In genomic region chr14:102215071-102215470, GRCh38 we compare ENCODE assay signal across 9 cellular contexts.
DNase-seq lines count a peak whose midpoint lies in the region; ATAC-seq and TF ChIP-seq lines count a peak whose summit lies in the region.
"Had no signal": no experiment of that assay in that cellular context is flagged by ENCODE, and none has a peak within 500 bp of the region (broad histone marks: within the 10 kb centered on the region; RNA-seq: fewer than 3 reads in every experiment).

No MANE protein-coding gene starts in this region.

- peaks cover 74% of the 10 kb centered on the region for H3K4me1 Mint-ChIP-seq in nephron progenitor cell
- H3K4me1 Mint-ChIP-seq in activated CD4-positive, alpha-beta T cell treated with anti-CD3 and anti-CD28 coated beads, Interleukin-2, amount 10 ng/mL, durations not matched to agents 7 days and 5 days: no peaks in the 10 kb centered on the region

- DNase-seq in Right ventricle myocardium inferior (ENCODE audit: missing footprints) (no peak), cardiac septum (ENCODE audit: low spot score) (no peak), fibroblast of pulmonary artery (ENCODE audit: low read depth) (peak; percentile 79), nephron progenitor cell (no peak), NCI-H128 (lab: John Stamatoyannopoulos, UW; ENCODE audit: unreplicated experiment) (no peak)
- no peak for DNase-seq in stimulated activated CD4-positive, alpha-beta T cell treated with anti-CD3 and anti-CD28 coated beads, Interleukin-4, amount 100 ng/mL, for 4 hours
- no peak for DNase-seq in activated CD4-positive, alpha-beta T cell treated with anti-CD3 and anti-CD28 coated beads, Interleukin-2, amount 10 ng/mL, durations not matched to agents 7 days and 5 days
- DNase-seq: stomach had no signal

- H3K4me3 Mint-ChIP-seq in nephron progenitor cell: no peak overlapping the region
- H3K4me3 Mint-ChIP-seq in activated CD4-positive, alpha-beta T cell treated with anti-CD3 and anti-CD28 coated beads, Interleukin-2, amount 10 ng/mL, durations not matched to agents 7 days and 5 days: no peak overlapping the region

- peak; percentile 75 for ATAC-seq in Right ventricle myocardium inferior
- no peak for ATAC-seq in HG03045 (IDR thresholded peaks at IDR 0.05; ENCODE audit: unreplicated experiment)

- no peaks in the 10 kb centered on the region for H3K9me3 Mint-ChIP-seq in nephron progenitor cell
- H3K9me3 Mint-ChIP-seq in activated CD4-positive, alpha-beta T cell treated with anti-CD3 and anti-CD28 coated beads, Interleukin-2, amount 10 ng/mL, durations not matched to agents 7 days and 5 days: no peaks in the 10 kb centered on the region

- peak overlapping the region; percentile 58 for H3K27ac Mint-ChIP-seq in nephron progenitor cell
- no peak overlapping the region for H3K27ac Mint-ChIP-seq in activated CD4-positive, alpha-beta T cell treated with anti-CD3 and anti-CD28 coated beads, Interleukin-2, amount 10 ng/mL, durations not matched to agents 7 days and 5 days

- TF ChIP-seq CTCF in fibroblast of pulmonary artery (IDR thresholded peaks at IDR 0.05; ENCODE audit: low read length, missing control alignments) (no peak), nephron progenitor cell (IDR thresholded peaks at IDR 0.05) (no peak)

- POLR2A ChIA-PET in activated CD4-positive, alpha-beta T cell treated with anti-CD3 and anti-CD28 coated beads, Interleukin-2, amount 10 ng/mL, durations not matched to agents 7 days and 5 days (lab: Charles Lee): no interaction called here

- CTCF ChIA-PET in activated CD4-positive, alpha-beta T cell treated with anti-CD3 and anti-CD28 coated beads, Interleukin-2, amount 10 ng/mL, durations not matched to agents 7 days and 5 days (lab: Charles Lee): interaction anchor here (1.3 kb wide), 1 partner anchor 11 kb away, joined by 3 read pairs; no protein-coding TSS in a partner anchor

- H3K27me3 Mint-ChIP-seq in nephron progenitor cell (ENCODE audit: low read depth, poor library complexity): no peaks in the 10 kb centered on the region
- no peaks in the 10 kb centered on the region for H3K27me3 Mint-ChIP-seq in activated CD4-positive, alpha-beta T cell treated with anti-CD3 and anti-CD28 coated beads, Interleukin-2, amount 10 ng/mL, durations not matched to agents 7 days and 5 days

- H3K4me3 ChIP-seq in fibroblast of pulmonary artery (replicated peaks; ENCODE audit: low read depth, low read length): no peak overlapping the region
- H3K4me3 ChIP-seq: stomach had no signal

- intact Hi-C loops in Right ventricle myocardium inferior (cut with DNase I) (loop anchor here (5.0 kb wide), 1 partner anchor 102 kb away; the partner anchor contains the start of gene ZNF839), cardiac septum (cut with DNase I) (no loop called here)

- H3K36me3 Mint-ChIP-seq in nephron progenitor cell (ENCODE audit: low read depth): peaks cover 9% of the 10 kb centered on the region
- no peaks in the 10 kb centered on the region for H3K36me3 Mint-ChIP-seq in activated CD4-positive, alpha-beta T cell treated with anti-CD3 and anti-CD28 coated beads, Interleukin-2, amount 10 ng/mL, durations not matched to agents 7 days and 5 days (ENCODE audit: low read depth)
